16 cellular contexts compared by ENCODE assay signal in genomic region chr11:61092908-61093763, GRCh38. TPM values are rescaled to one million over a fixed set of nuclear protein-coding genes. Genes with fewer than 3 reads are reported as not detected.
A peak's percentile ranks its signal among the peaks of the same experiment; 100 is the strongest.
DNase-seq lines count a peak whose midpoint lies in the region; ATAC-seq and TF ChIP-seq lines count a peak whose summit lies in the region.
"Had no signal": no experiment of that assay in that cellular context is flagged by ENCODE, and none has a peak within 500 bp of the region (broad histone marks: within the 10 kb centered on the region; RNA-seq: fewer than 3 reads in every experiment).

No MANE protein-coding gene starts in this region.

- CTCF ChIA-PET in CD4-positive, alpha-beta memory T cell (lab: Charles Lee; ENCODE audit: partially characterized antibody) = interaction anchor here (0.7 to 2.1 kb wide), 6 partner anchors 9 to 122 kb away, joined by 3 to 8 read pairs (median 4); partner anchors contain the start of genes CD5 and CD6
- CTCF ChIA-PET in activated CD8-positive, alpha-beta T cell treated with anti-CD3 and anti-CD28 coated beads for 36 hours (lab: Charles Lee) = interaction anchor here (0.8 to 3.2 kb wide), 6 partner anchors 9 to 107 kb away, joined by 3 to 16 read pairs (median 3); no protein-coding TSS in a partner anchor

- H3K27ac ChIP-seq in CD4-positive, alpha-beta memory T cell (ENCODE audit: low read depth, low read length) = peak overlapping the region; percentile 87
- no peak overlapping the region for H3K27ac ChIP-seq in left lung
- H3K27ac ChIP-seq in substantia nigra (ENCODE audit: low read depth, low read length, poor library complexity, severe bottlenecking) = no peak overlapping the region
- H3K27ac ChIP-seq: foreskin keratinocyte, WERI-Rb-1 had no signal

- H3K27ac Mint-ChIP-seq in CD14-positive monocyte = peak overlapping the region; percentile 76 to 92 (median 86)
- peak overlapping the region; percentile 95 to 99 (median 97) for H3K27ac Mint-ChIP-seq in CD4-positive, alpha-beta memory T cell
- H3K27ac Mint-ChIP-seq in activated CD8-positive, alpha-beta T cell treated with anti-CD3 and anti-CD28 coated beads for 36 hours = peak overlapping the region; percentile 99

- H3K36me3 Mint-ChIP-seq in CD14-positive monocyte = no peaks in the 10 kb centered on the region
- peaks cover 0 to 3% of the 10 kb centered on the region in 2 donors for H3K36me3 Mint-ChIP-seq in CD4-positive, alpha-beta memory T cell
- H3K36me3 Mint-ChIP-seq in activated CD8-positive, alpha-beta T cell treated with anti-CD3 and anti-CD28 coated beads for 36 hours (ENCODE audit: low read depth) = peaks cover 38% of the 10 kb centered on the region

- POLR2A ChIA-PET in CD4-positive, alpha-beta memory T cell (lab: Charles Lee; ENCODE audit: partially characterized antibody) = interaction anchor here (0.6 to 8.1 kb wide), 15 partner anchors 9 to 123 kb away, joined by 3 to 102 read pairs (median 11); partner anchors contain the start of gene CD5
- POLR2A ChIA-PET in activated CD8-positive, alpha-beta T cell treated with anti-CD3 and anti-CD28 coated beads for 36 hours (lab: Charles Lee) = interaction anchor here (0.6 to 7.4 kb wide), 12 partner anchors 9 to 112 kb away, joined by 3 to 44 read pairs (median 12); partner anchors contain the start of gene CD5

- H3K36me3 ChIP-seq in CD4-positive, alpha-beta memory T cell (ENCODE audit: insufficient read depth, low read length) = no peaks in the 10 kb centered on the region
- H3K36me3 ChIP-seq in left lung = no peaks in the 10 kb centered on the region
- H3K36me3 ChIP-seq: WERI-Rb-1 had no signal

- peaks cover 0 to 4% (median 0%) of the 10 kb centered on the region in 7 donors for H3K9me3 Mint-ChIP-seq in CD14-positive monocyte
- peaks cover 0 to 5% (median 0%) of the 10 kb centered on the region in 8 donors for H3K9me3 Mint-ChIP-seq in CD4-positive, alpha-beta memory T cell
- peaks cover 8% of the 10 kb centered on the region for H3K9me3 Mint-ChIP-seq in activated CD8-positive, alpha-beta T cell treated with anti-CD3 and anti-CD28 coated beads for 36 hours

- peaks cover 0 to 7% (median 2%) of the 10 kb centered on the region in 3 donors for H3K27me3 Mint-ChIP-seq in CD14-positive monocyte (ENCODE audit: low read depth in 3 of 3)
- H3K27me3 Mint-ChIP-seq in CD4-positive, alpha-beta memory T cell = no peaks in the 10 kb centered on the region
- no peaks in the 10 kb centered on the region for H3K27me3 Mint-ChIP-seq in activated CD8-positive, alpha-beta T cell treated with anti-CD3 and anti-CD28 coated beads for 36 hours

- no peak for ATAC-seq in activated CD8-positive, alpha-beta T cell treated with anti-CD3 and anti-CD28 coated beads for 36 hours
- ATAC-seq in left lung (peak; percentile 34), GM19452 (IDR thresholded peaks at IDR 0.05; ENCODE audit: unreplicated experiment) (no peak)
- ATAC-seq: foreskin keratinocyte had no signal

- H3K4me3 ChIP-seq in CD4-positive, alpha-beta memory T cell (ENCODE audit: low read length in 2 of 2) = peak overlapping the region in 1 of 2 donors; percentile 16
- no peak overlapping the region for H3K4me3 ChIP-seq in left lung

- peak overlapping the region; percentile 9 to 66 for H3K4me3 Mint-ChIP-seq in CD14-positive monocyte
- peak overlapping the region; percentile 62 to 89 (median 80) for H3K4me3 Mint-ChIP-seq in CD4-positive, alpha-beta memory T cell
- H3K4me3 Mint-ChIP-seq in activated CD8-positive, alpha-beta T cell treated with anti-CD3 and anti-CD28 coated beads for 36 hours = peak overlapping the region; percentile 91

- DNase-seq in CD14-positive monocyte (ENCODE audit: low spot score) (no peak), left lung (no peak), substantia nigra (lab: John Stamatoyannopoulos, UW) (no peak)
- no peak for DNase-seq in CD4-positive, alpha-beta memory T cell
- no peak for DNase-seq in activated CD8-positive, alpha-beta T cell treated with anti-CD3 and anti-CD28 coated beads for 36 hours
- no peak for DNase-seq in stimulated activated CD4-positive, alpha-beta T cell treated with anti-CD3 and anti-CD28 coated beads, Interleukin-4, amount 100 ng/mL, for 24 hours
- DNase-seq: C1 segment of cervical spinal cord, EL, foreskin keratinocyte, NCI-H2171, WERI-Rb-1 had no signal

- no peaks in the 10 kb centered on the region for H3K9me3 ChIP-seq in CD4-positive, alpha-beta memory T cell (ENCODE audit: control insufficient read depth in 1 of 2, low read length in 2 of 2)
- H3K9me3 ChIP-seq in left lung = no peaks in the 10 kb centered on the region

- peaks cover 47% of the 10 kb centered on the region for H3K4me1 Mint-ChIP-seq in CD14-positive monocyte
- peaks cover 39 to 67% (median 50%) of the 10 kb centered on the region in 4 donors for H3K4me1 Mint-ChIP-seq in CD4-positive, alpha-beta memory T cell
- H3K4me1 Mint-ChIP-seq in activated CD8-positive, alpha-beta T cell treated with anti-CD3 and anti-CD28 coated beads for 36 hours (ENCODE audit: low read depth) = peaks cover 56% of the 10 kb centered on the region

- no peak for TF ChIP-seq CTCF in CD14-positive monocyte (IDR thresholded peaks at IDR 0.05)
- no peak for TF ChIP-seq CTCF in activated CD8-positive, alpha-beta T cell treated with anti-CD3 and anti-CD28 coated beads for 36 hours (IDR thresholded peaks at IDR 0.05)
- no peak for TF ChIP-seq CTCF in left lung (IDR thresholded peaks at IDR 0.05)

- intact Hi-C loops in CD14-positive monocyte (cut with micrococcal nuclease) (no loop called here), left lung (cut with DNase I) (no loop called here)
- intact Hi-C loops in CD4-positive, alpha-beta memory T cell (cut with micrococcal nuclease) = loop anchor here (5.0 kb wide), 1 partner anchor 69 kb away; the partner anchor contains the start of gene VPS37C
- intact Hi-C loops in activated CD8-positive, alpha-beta T cell treated with anti-CD3 and anti-CD28 coated beads for 36 hours (cut with micrococcal nuclease) = no loop called here

- H3K27me3 ChIP-seq in CD4-positive, alpha-beta memory T cell (ENCODE audit: insufficient read depth, low read length) = no peaks in the 10 kb centered on the region
- H3K27me3 ChIP-seq in left lung = no peaks in the 10 kb centered on the region

- peaks cover 55% of the 10 kb centered on the region for H3K4me1 ChIP-seq in CD4-positive, alpha-beta memory T cell (ENCODE audit: insufficient read depth, low read length)
- peaks cover 0 to 8% of the 10 kb centered on the region in 2 donors for H3K4me1 ChIP-seq in left lung
- H3K4me1 ChIP-seq: foreskin keratinocyte had no signal

RNA-seq across cellular contexts. Expression of gene CD5, which starts 9.2 kb away (rescaled TPM):
- polyA plus RNA-seq in CD14-positive monocyte = under 1 TPM; 0.34 to 0.61 TPM
- 100 to 1,000 TPM; 283 to 289 TPM for total RNA-seq in CD4-positive, alpha-beta memory T cell
- 100 to 1,000 TPM; 170 to 323 TPM for polyA plus RNA-seq in CD4-positive, alpha-beta memory T cell
- total RNA-seq in activated CD8-positive, alpha-beta T cell treated with anti-CD3 and anti-CD28 coated beads for 36 hours = 100 to 1,000 TPM; 214 to 215 TPM
- total RNA-seq in left lung = 1 to 10 TPM in 1 of 2 donors, under 1 TPM in 1; 0.79 to 4.0 TPM
- total RNA-seq: astrocyte, foreskin keratinocyte, H1, LHCN-M2, skeletal muscle tissue had no signal
- polyA plus RNA-seq: foreskin keratinocyte, H1 had no signal

Comparison
In these comparisons a context has a peak if more than half of its experiments do, and no peak if none do; other contexts are left out.
1. H3K4me3 Mint-ChIP-seq: peak in every context shown above with its lines; median percentile 91 in activated CD8-positive, alpha-beta T cell treated with anti-CD3 and anti-CD28 coated beads for 36 hours; 80 in CD4-positive, alpha-beta memory T cell; 38 in CD14-positive monocyte.
2. RNA of gene CD5, which starts 9.2 kb away (total RNA-seq): 283 to 289 TPM in CD4-positive, alpha-beta memory T cell and 214 to 215 TPM in activated CD8-positive, alpha-beta T cell treated with anti-CD3 and anti-CD28 coated beads for 36 hours; 0.79 to 4.0 TPM in left lung; every median in the first group is over 10 times any median in the second.
3. Peak in every context shown above with its lines, with median percentiles within 50 percentile points of each other: H3K27ac Mint-ChIP-seq.